ENCODE assay signal across 8 cellular contexts in the genomic region with DNA sequence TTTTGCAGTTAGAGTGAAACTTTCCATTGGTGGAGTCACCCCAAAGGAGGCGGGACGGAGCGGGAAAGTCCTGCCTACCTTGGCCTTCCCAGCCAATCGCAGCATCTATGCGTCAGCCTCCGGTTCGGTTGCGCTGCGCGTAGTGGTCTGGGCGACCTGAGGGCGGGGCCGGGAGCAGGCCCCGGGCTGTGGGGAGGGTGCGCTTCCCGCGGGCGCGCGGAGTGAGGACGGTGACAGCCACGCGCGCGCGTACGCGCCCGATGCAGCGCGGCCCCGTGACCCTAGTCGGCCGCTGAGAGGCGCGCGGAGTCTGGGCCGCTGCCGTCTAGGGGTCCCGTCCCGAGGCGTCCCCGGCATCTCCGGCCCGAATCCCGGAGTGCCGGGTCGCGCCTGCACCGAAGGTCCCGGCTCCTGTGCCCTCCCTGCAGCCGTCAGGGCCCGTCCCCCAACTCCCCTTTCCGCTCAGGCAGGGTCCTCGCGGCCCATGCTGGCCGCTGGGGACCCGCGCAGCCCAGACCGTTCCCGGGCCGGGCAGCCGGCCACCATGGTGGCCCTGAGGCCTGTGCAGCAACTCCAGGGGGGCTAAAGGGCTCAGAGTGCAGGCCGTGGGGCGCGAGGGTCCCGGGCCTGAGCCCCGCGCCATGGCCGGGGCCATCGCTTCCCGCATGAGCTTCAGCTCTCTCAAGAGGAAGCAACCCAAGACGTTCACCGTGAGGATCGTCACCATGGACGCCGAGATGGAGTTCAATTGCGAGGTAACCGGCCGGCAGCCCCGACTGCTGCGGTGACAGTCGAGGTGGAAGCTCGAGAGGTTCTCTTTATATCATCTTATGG. TPM values are rescaled to one million over a fixed set of nuclear protein-coding genes. Genes with fewer than 3 reads are reported as not detected.
DNase-seq lines count a peak whose midpoint lies in the region; ATAC-seq lines count a peak whose summit lies in the region.

A gene (plus strand): TSS at position 276 of the 834 bp plus-strand sequence. CDS start 366 bp downstream, at position 642.

- peak; percentile 94 for ATAC-seq in GM19043 (IDR thresholded peaks at IDR 0.05; ENCODE audit: low read depth, unreplicated experiment)
- peak; percentile 94 for ATAC-seq in HG03378 (IDR thresholded peaks at IDR 0.05; ENCODE audit: unreplicated experiment)

- DNase-seq in AML-193 (lab: John Stamatoyannopoulos, UW) (peak; percentile 95 to 97), NCI-H460 (ENCODE audit: extremely low read depth, low read depth) (peak; percentile 98), cerebellar nuclear complex (lab: John Stamatoyannopoulos, UW) (peak; percentile 99), islet precursor cell (peak; percentile 100)
- peak; percentile 98 for DNase-seq in activated CD4-positive, CD25-positive, alpha-beta regulatory T cell treated with anti-CD3 and anti-CD28 coated beads, Interleukin-2, amount 50 U/mL, for 72 hours
- peak; percentile 95 to 98 (median 97) for DNase-seq in stimulated activated CD4-positive, alpha-beta T cell treated with anti-CD3 and anti-CD28 coated beads, Interleukin-12 subunit alpha, Interleukin-12 subunit beta, amount 100 ng/mL, for 48 hours (ENCODE audit: low read depth in 2 of 3, low spot score in 1 of 3)

RNA-seq across cellular contexts. Expression of the gene that starts here (rescaled TPM):
- 27.4 and 33.0 TPM in 2 replicates for total RNA-seq in NCI-H460 (2014; rRNA removed; shearing (Covaris generic))
- 17.2 and 23.3 TPM in 2 replicates for polyA plus RNA-seq in NCI-H460 (2014; cell fraction: nucleus; rRNA removed)

Comparison
In these comparisons a context has a peak if more than half of its experiments do, and no peak if none do; other contexts are left out.
1. Peak in every context shown above with its lines: DNase-seq and ATAC-seq.